ENCODE assay signal across 8 cellular contexts in genomic region chr10:21516270-21517131, GRCh38. TPM values are rescaled to one million over a fixed set of nuclear protein-coding genes. Genes with fewer than 3 reads are reported as not detected.
DNase-seq lines count a peak whose midpoint lies in the region; ATAC-seq, FAIRE-seq and TF ChIP-seq lines count a peak whose summit lies in the region.

No MANE protein-coding gene starts in this region.

- peak overlapping the region; percentile 61 for H2BK120ac ChIP-seq in H1 (replicated peaks; ENCODE audit: low read depth, low read length)

- peak overlapping the region in 3 of 4 experiments; percentile 56 to 74 (median 67); a peak in 5 of 7 replicates for H3K9ac ChIP-seq in H1 (replicated peaks in 1 of 4; ENCODE audit: extremely low read depth in 1 of 4, low read depth in 3 of 4, low read length in 3 of 4)

- TF ChIP-seq EP300 in Ishikawa (IDR thresholded peaks at IDR 0.05; ENCODE audit: borderline replicate concordance) (no peak), H1 (IDR thresholded peaks at IDR 0.05; ENCODE audit: borderline replicate concordance in 1 of 2, low read depth in 2 of 2, low read length in 2 of 2) (peak in 1 of 2 experiments; percentile 34; a peak in 1 of 3 replicates), suprapubic skin (IDR thresholded peaks at IDR 0.05) (no peak)

- TF ChIP-seq POLR2A in H1 (IDR thresholded peaks at IDR 0.05; ENCODE audit: control extremely low read depth in 1 of 2, low read depth in 2 of 2, low read length in 2 of 2) (no peak), suprapubic skin (IDR thresholded peaks at IDR 0.05) (no peak)

- CTCF ChIA-PET in activated CD4-positive, alpha-beta T cell treated with anti-CD3 and anti-CD28 coated beads, Interleukin-2, amount 10 ng/mL, durations not matched to agents 7 days and 5 days (lab: Charles Lee), result interaction anchor here (0.5 to 3.7 kb wide), 2 partner anchors 20 to 120 kb away, joined by 3 to 16 read pairs; no protein-coding TSS in a partner anchor
- CTCF ChIA-PET in H1 (lab: Charles Lee; ENCODE audit: partially characterized antibody), result interaction anchor here (1.0 to 4.2 kb wide), 6 partner anchors 8 to 238 kb away, joined by 3 to 24 read pairs (median 6); partner anchors contain the start of gene SKIDA1

- FAIRE-seq in H1 (lab: Jason Lieb, UNC), result no peak

- peak overlapping the region; percentile 70 for H3K4me3 Mint-ChIP-seq in activated CD4-positive, alpha-beta T cell treated with anti-CD3 and anti-CD28 coated beads, Interleukin-2, amount 10 ng/mL, durations not matched to agents 7 days and 5 days
- peak overlapping the region; percentile 79 for H3K4me3 Mint-ChIP-seq in memory B cell

- DNase-seq in GDM1 (lab: John Stamatoyannopoulos, UW), result peak; percentile 52
- DNase-seq in activated CD4-positive, alpha-beta T cell treated with anti-CD3 and anti-CD28 coated beads, Interleukin-2, amount 10 ng/mL, durations not matched to agents 7 days and 5 days, result peak; percentile 43
- peak in 1 of 2 experiments; percentile 83 for DNase-seq in H1 (ENCODE audit: low read depth in 1 of 2, low spot score in 2 of 2)
- peak in 1 of 2 donors; percentile 30 for DNase-seq in memory B cell (ENCODE audit: low spot score in 2 of 2)
- DNase-seq in suprapubic skin (ENCODE audit: low spot score in 2 of 2), result peak in 1 of 2 donors; percentile 80
- no peak for DNase-seq in amniotic stem cell (lab: John Stamatoyannopoulos, UW)

- no peak for TF ChIP-seq CTCF in H1 (IDR thresholded peaks at IDR 0.05; ENCODE audit: control extremely low read depth in 1 of 3, insufficient read depth in 1 of 3, low read depth in 1 of 3, low read length in 3 of 3)
- no peak for TF ChIP-seq CTCF in suprapubic skin (IDR thresholded peaks at IDR 0.05)

- peak overlapping the region; percentile 28 for H4K5ac ChIP-seq in H1 (ENCODE audit: insufficient read length, low read depth, low read length)

- H3K4ac ChIP-seq in H1 (replicated peaks; ENCODE audit: insufficient read length, low read depth, low read length), result no peak overlapping the region

- H2AK5ac ChIP-seq in H1 (ENCODE audit: low read depth, low read length), result 0 out of 2 replicates have a peak overlapping the region, but pooled peaks have one; percentile 43

- no peak overlapping the region for H2AFZ ChIP-seq in H1 (ENCODE audit: low read length)

- peak overlapping the region; percentile 54; the same call in 1 of the 2 replicates for H2BK12ac ChIP-seq in H1 (ENCODE audit: low read depth, low read length)

- H3K27ac Mint-ChIP-seq in activated CD4-positive, alpha-beta T cell treated with anti-CD3 and anti-CD28 coated beads, Interleukin-2, amount 10 ng/mL, durations not matched to agents 7 days and 5 days, result no peak overlapping the region
- no peak overlapping the region for H3K27ac Mint-ChIP-seq in memory B cell

- peaks cover 42% of the 10 kb centered on the region for H3K4me1 Mint-ChIP-seq in activated CD4-positive, alpha-beta T cell treated with anti-CD3 and anti-CD28 coated beads, Interleukin-2, amount 10 ng/mL, durations not matched to agents 7 days and 5 days
- peaks cover 20% of the 10 kb centered on the region for H3K4me1 Mint-ChIP-seq in memory B cell

- H4K8ac ChIP-seq in H1 (ENCODE audit: extremely low read depth, insufficient read depth, low read length), result peak overlapping the region; percentile 94

- no peaks in the 10 kb centered on the region for H3K79me1 ChIP-seq in H1 (ENCODE audit: low read depth, low read length)

- peaks cover 0 to 56% of the 10 kb centered on the region in 2 experiments; a peak in 3 of 4 replicates for H3K79me2 ChIP-seq in H1 (ENCODE audit: control insufficient read depth in 1 of 2, insufficient read depth in 2 of 2, low read length in 2 of 2)

- H3K4me1 ChIP-seq in H1 (replicated peaks in 1 of 4; ENCODE audit: control insufficient read depth in 3 of 4, insufficient read depth in 4 of 4, low read length in 3 of 4), result peaks cover 7 to 34% (median 23%) of the 10 kb centered on the region in 4 experiments; a peak in 6 of 7 replicates
- H3K4me1 ChIP-seq in suprapubic skin, result peaks cover 48% of the 10 kb centered on the region

- peak; percentile 68 for ATAC-seq in GM21723 (IDR thresholded peaks at IDR 0.05; ENCODE audit: unreplicated experiment)
- peak; percentile 77 for ATAC-seq in memory B cell (ENCODE audit: low read depth)

- H2BK15ac ChIP-seq in H1 (ENCODE audit: low read length), result no peak overlapping the region

- H3K27ac ChIP-seq in H1 (ENCODE audit: low read depth, low read length), result no peak overlapping the region
- peak overlapping the region; percentile 85 for H3K27ac ChIP-seq in suprapubic skin

- peak overlapping the region; percentile 99 for H3K18ac ChIP-seq in H1 (ENCODE audit: extremely low read depth, low read length)

- H3K23ac ChIP-seq in H1 (ENCODE audit: insufficient read length), result no peak overlapping the region

- H3K9me3 ChIP-seq in H1 (ENCODE audit: insufficient read depth in 2 of 2, low read depth in 1 of 2, low read length in 1 of 2) (no peaks in the 10 kb centered on the region), suprapubic skin (no peaks in the 10 kb centered on the region)

- peak overlapping the region; percentile 96 to 100 for H3K4me2 ChIP-seq in H1 (ENCODE audit: insufficient read depth in 1 of 2, low read depth in 2 of 2, low read length in 2 of 2)

- POLR2A ChIA-PET in activated CD4-positive, alpha-beta T cell treated with anti-CD3 and anti-CD28 coated beads, Interleukin-2, amount 10 ng/mL, durations not matched to agents 7 days and 5 days (lab: Charles Lee), result no interaction called here
- POLR2A ChIA-PET in H1 (lab: Charles Lee; ENCODE audit: partially characterized antibody), result interaction anchor here (0.6 to 17.3 kb wide), 5 partner anchors 5 to 173 kb away, joined by 3 to 352 read pairs (median 322); partner anchors contain the start of gene SKIDA1

- H3K27me3 Mint-ChIP-seq in activated CD4-positive, alpha-beta T cell treated with anti-CD3 and anti-CD28 coated beads, Interleukin-2, amount 10 ng/mL, durations not matched to agents 7 days and 5 days, result peaks cover 84% of the 10 kb centered on the region
- H3K27me3 Mint-ChIP-seq in memory B cell, result peaks cover 23% of the 10 kb centered on the region

- peaks cover 0 to 2% of the 10 kb centered on the region in 2 experiments for H4K20me1 ChIP-seq in H1 (replicated peaks in 1 of 2; ENCODE audit: control insufficient read depth in 1 of 2, insufficient read depth in 2 of 2, low read length in 2 of 2)

- peaks cover 3% of the 10 kb centered on the region for H3K36me3 Mint-ChIP-seq in activated CD4-positive, alpha-beta T cell treated with anti-CD3 and anti-CD28 coated beads, Interleukin-2, amount 10 ng/mL, durations not matched to agents 7 days and 5 days (ENCODE audit: low read depth)
- no peaks in the 10 kb centered on the region for H3K36me3 Mint-ChIP-seq in memory B cell

- H3K36me3 ChIP-seq in H1 (ENCODE audit: control insufficient read depth in 2 of 4, insufficient read depth in 4 of 4, low read length in 3 of 4), result no peaks in the 10 kb centered on the region
- no peaks in the 10 kb centered on the region for H3K36me3 ChIP-seq in suprapubic skin

- H3K14ac ChIP-seq in H1 (ENCODE audit: insufficient read length), result no peak overlapping the region

- WGBS in H1 (ENCODE audit: extremely low coverage in 1 of 2, insufficient coverage in 1 of 2, insufficient read length in 1 of 2, insufficient replicate concordance in 2 of 2, low coverage in 1 of 2, low lambda C conversion rate in 2 of 2, missing lambda C conversion rate in 1 of 2), 2 experiments, result 1% methylated on average over 60 of the region's 85 CpGs; no CpG with 5 or more reads in 1 of the 2 experiments
- WGBS in suprapubic skin, result under 1% methylated on average over 33 of the region's 85 CpGs

- H3K23me2 ChIP-seq in H1 (ENCODE audit: low read depth, low read length), result peaks cover 28% of the 10 kb centered on the region

- H3K4me3 ChIP-seq in H1 (ENCODE audit: extremely low read depth in 1 of 4, insufficient read depth in 2 of 4, low read depth in 3 of 4, low read length in 4 of 4), result peak overlapping the region; percentile 66 to 90 (median 83)
- peak overlapping the region; percentile 87 for H3K4me3 ChIP-seq in suprapubic skin

- H4K91ac ChIP-seq in H1 (replicated peaks; ENCODE audit: insufficient read length, low read length), result peak overlapping the region; percentile 83

- TF ChIP-seq RAD21 in Ishikawa (IDR thresholded peaks at IDR 0.05; ENCODE audit: low read depth), result no peak
- TF ChIP-seq RAD21 in H1 (IDR thresholded peaks at IDR 0.05 in 1 of 2, conservative IDR thresholded peaks at IDR 0.05 in 1 of 2; ENCODE audit: low read depth in 2 of 2, low read length in 2 of 2), result 0 out of 4 replicates have a peak, but pooled peaks of 1 of the 2 experiments have one; percentile 2

- peak overlapping the region; percentile 50; the same call in 1 of the 2 replicates for H2BK5ac ChIP-seq in H1 (ENCODE audit: low read depth, low read length)

- no peak overlapping the region for H2BK20ac ChIP-seq in H1 (ENCODE audit: low read length)

- no peaks in the 10 kb centered on the region for H3K9me3 Mint-ChIP-seq in activated CD4-positive, alpha-beta T cell treated with anti-CD3 and anti-CD28 coated beads, Interleukin-2, amount 10 ng/mL, durations not matched to agents 7 days and 5 days
- H3K9me3 Mint-ChIP-seq in memory B cell, result no peaks in the 10 kb centered on the region

- H3K27me3 ChIP-seq in H1 (replicated peaks in 1 of 4; ENCODE audit: control insufficient read depth in 3 of 4, extremely low read depth in 1 of 4, insufficient read depth in 3 of 4, low read length in 3 of 4) (peaks cover 0 to 3% (median 0%) of the 10 kb centered on the region in 4 experiments; a peak in 2 of 7 replicates), suprapubic skin (no peaks in the 10 kb centered on the region)

- peak overlapping the region; percentile 20 for H3K56ac ChIP-seq in H1 (replicated peaks; ENCODE audit: insufficient read length, low read depth, low read length)

RNA-seq across cellular contexts. Expression of gene SKIDA1, which starts 9.0 kb away (rescaled TPM):
- under 1 TPM; 0.12 to 0.33 TPM for total RNA-seq in activated CD4-positive, alpha-beta T cell treated with anti-CD3 and anti-CD28 coated beads, Interleukin-2, amount 10 ng/mL, durations not matched to agents 7 days and 5 days
- 8.0 and 8.2 TPM in 2 replicates for total RNA-seq in H1 (2021; fragmentation: NEBNext Ultra II Directional; extraction: Animal tissue kit (Norgen Biotek cat#: 25700))
- 1.5 and 2.2 TPM in 2 replicates for polyA plus RNA-seq in H1 (2011; rRNA removed)
- polyA plus RNA-seq in H1 (2011; cell fraction: cytosol; rRNA removed), result 2.5 TPM
- polyA plus RNA-seq in H1 (2011; cell fraction: nucleus; rRNA removed), result 2.5 TPM
- 4.3 to 6.0 TPM (median 4.5 TPM) in 4 replicates for polyA plus RNA-seq in H1 (2012, experiment 1 of 2)
- polyA plus RNA-seq in H1 (2012, experiment 2 of 2), result 1.7 TPM
- 2.1 TPM for polyA plus RNA-seq in H1 (2013, experiment 1 of 2)
- 1.8 TPM for polyA plus RNA-seq in H1 (2013, experiment 2 of 2)
- 3.4 and 4.2 TPM in 2 replicates for polyA minus RNA-seq in H1 (2011; rRNA and poly(A)+ RNA removed)
- polyA minus RNA-seq in H1 (2011; cell fraction: cytosol; rRNA and poly(A)+ RNA removed), result 5.3 TPM
- polyA minus RNA-seq in H1 (2011; cell fraction: nucleus; rRNA and poly(A)+ RNA removed), result 4.9 TPM
- 1 to 10 TPM in 2 of 4 donors, under 1 TPM in 2; 0.53 to 3.0 (median 1.2) TPM for total RNA-seq in suprapubic skin

RNA-seq across cellular contexts. Expression of gene MLLT10, which starts 17.5 kb away (rescaled TPM):
- total RNA-seq in activated CD4-positive, alpha-beta T cell treated with anti-CD3 and anti-CD28 coated beads, Interleukin-2, amount 10 ng/mL, durations not matched to agents 7 days and 5 days, result 10 to 100 TPM; 44.1 to 47.2 TPM
- 53.1 and 56.9 TPM in 2 replicates for total RNA-seq in H1 (2021; fragmentation: NEBNext Ultra II Directional; extraction: Animal tissue kit (Norgen Biotek cat#: 25700))
- polyA plus RNA-seq in H1 (2011; rRNA removed), result 36.1 and 62.1 TPM in 2 replicates
- polyA plus RNA-seq in H1 (2011; cell fraction: cytosol; rRNA removed), result 51.8 TPM
- 65.3 TPM for polyA plus RNA-seq in H1 (2011; cell fraction: nucleus; rRNA removed)
- polyA plus RNA-seq in H1 (2012, experiment 1 of 2), result 34.7 to 47.4 TPM (median 38.7 TPM) in 4 replicates
- 7.2 TPM for polyA plus RNA-seq in H1 (2012, experiment 2 of 2)
- polyA plus RNA-seq in H1 (2013, experiment 1 of 2), result 28.1 TPM
- 31.0 TPM for polyA plus RNA-seq in H1 (2013, experiment 2 of 2)
- 123 and 154 TPM in 2 replicates for polyA minus RNA-seq in H1 (2011; rRNA and poly(A)+ RNA removed)
- polyA minus RNA-seq in H1 (2011; cell fraction: cytosol; rRNA and poly(A)+ RNA removed), result 34.3 TPM
- polyA minus RNA-seq in H1 (2011; cell fraction: nucleus; rRNA and poly(A)+ RNA removed), result 116 TPM
- 10 to 100 TPM; 58.0 to 97.8 (median 64.4) TPM for total RNA-seq in suprapubic skin
